Comparison of ENCODE assay signal across 9 cellular contexts in genomic region chrX:56803849-56804681, GRCh38.
DNase-seq lines count a peak whose midpoint lies in the region; ATAC-seq and TF ChIP-seq lines count a peak whose summit lies in the region.
"Had no signal": no experiment of that assay in that cellular context is flagged by ENCODE, and none has a peak within 500 bp of the region (broad histone marks: within the 10 kb centered on the region; RNA-seq: fewer than 3 reads in every experiment).

No MANE protein-coding gene starts in this region.

- intact Hi-C loops in Calu3 (cut with micrococcal nuclease; ENCODE audit: unreplicated experiment) = no loop called here

- no TSS peak for BruUV-seq in Calu3 (replicated peaks; lab: Mats Ljungman, UMichigan)

- H3K4me3 Mint-ChIP-seq in naive thymus-derived CD8-positive, alpha-beta T cell = peak overlapping the region in 4 of 10 donors; percentile 95 to 98 (median 96)
- H3K4me3 Mint-ChIP-seq in Calu3 (ENCODE audit: low read depth, unreplicated experiment) = no peak overlapping the region
- H3K4me3 Mint-ChIP-seq: central memory CD8-positive, alpha-beta T cell had no signal

- no peaks in the 10 kb centered on the region for H3K9me3 Mint-ChIP-seq in naive thymus-derived CD8-positive, alpha-beta T cell
- no peaks in the 10 kb centered on the region for H3K9me3 Mint-ChIP-seq in Calu3 (ENCODE audit: low read depth, unreplicated experiment)
- H3K9me3 Mint-ChIP-seq: central memory CD8-positive, alpha-beta T cell had no signal

- no peaks in the 10 kb centered on the region for H3K27me3 Mint-ChIP-seq in naive thymus-derived CD8-positive, alpha-beta T cell
- H3K27me3 Mint-ChIP-seq in Calu3 (ENCODE audit: unreplicated experiment) = no peaks in the 10 kb centered on the region
- H3K27me3 Mint-ChIP-seq: central memory CD8-positive, alpha-beta T cell had no signal

- H3K4me1 Mint-ChIP-seq in naive thymus-derived CD8-positive, alpha-beta T cell = peaks cover 26 to 54% (median 44%) of the 10 kb centered on the region in 4 donors
- H3K4me1 Mint-ChIP-seq in Calu3 (ENCODE audit: low read depth, unreplicated experiment) = no peaks in the 10 kb centered on the region

- H3K36me3 Mint-ChIP-seq in naive thymus-derived CD8-positive, alpha-beta T cell = peaks cover 0 to 4% (median 0%) of the 10 kb centered on the region in 3 donors
- H3K36me3 Mint-ChIP-seq in Calu3 (ENCODE audit: insufficient read depth, unreplicated experiment) = no peaks in the 10 kb centered on the region

- peak overlapping the region in 6 of 10 donors; percentile 57 to 96 (median 93) for H3K27ac Mint-ChIP-seq in naive thymus-derived CD8-positive, alpha-beta T cell
- H3K27ac Mint-ChIP-seq in Calu3 (ENCODE audit: unreplicated experiment) = no peak overlapping the region

- POLR2A ChIA-PET in naive thymus-derived CD8-positive, alpha-beta T cell (lab: Charles Lee) = interaction anchor here (1.1 kb wide), 1 partner anchor 174 kb away, joined by 4 read pairs; no protein-coding TSS in a partner anchor
- POLR2A ChIA-PET in HEK293T (lab: Yijun Ruan, JAX) = no interaction called here

- TF ChIP-seq CTCF in Calu3 (IDR thresholded peaks at IDR 0.05; ENCODE audit: unreplicated experiment) = no peak

- DNase-seq in AG08396 (ENCODE audit: low spot score) = peak; percentile 3
- DNase-seq in cerebellar cortex (ENCODE audit: low spot score) = peak; percentile 87
- no peak for DNase-seq in naive thymus-derived CD8-positive, alpha-beta T cell
- DNase-seq in NCI-H345 treated with DMSO at 0.1 percent for 48 hours (lab: John Stamatoyannopoulos, UW; ENCODE audit: unreplicated experiment) = no peak
- no peak for DNase-seq in Calu3
- no peak for DNase-seq in HEK293T (ENCODE audit: extremely low spot score)
- DNase-seq in NCI-H510A treated with DMSO at 0.1 percent for 48 hours (lab: John Stamatoyannopoulos, UW) = no peak

- ATAC-seq in GM19395 (IDR thresholded peaks at IDR 0.05; ENCODE audit: unreplicated experiment) = peak; percentile 2
- no peak for ATAC-seq in naive thymus-derived CD8-positive, alpha-beta T cell

- CTCF ChIA-PET in Calu3 (lab: Charles Lee) (no interaction called here), HEK293T (lab: Yijun Ruan, JAX) (no interaction called here)

TF ChIP-seq in HEK293T, 16 proteins besides CTCF, POLR2A, EP300 and RAD21:
- TF ChIP-seq SUZ12 (IDR thresholded peaks at IDR 0.05) (no peak), ELF4 (IDR thresholded peaks at IDR 0.05) (no peak), CTBP1 (IDR thresholded peaks at IDR 0.05; ENCODE audit: borderline replicate concordance) (no peak), PKNOX1 (IDR thresholded peaks at IDR 0.05) (no peak), TARDBP (IDR thresholded peaks at IDR 0.05) (no peak), ZNF384 (IDR thresholded peaks at IDR 0.05) (no peak), SP1 (IDR thresholded peaks at IDR 0.05) (no peak), FOXA1 (IDR thresholded peaks at IDR 0.05) (no peak)

Comparison
In these comparisons a context has a peak if more than half of its experiments do, and no peak if none do; other contexts are left out.
1. DNase-seq: peak in AG08396 (single experiment) and cerebellar cortex (single experiment); none in naive thymus-derived CD8-positive, alpha-beta T cell (0 of 10), NCI-H345 treated with DMSO at 0.1 percent for 48 hours (single experiment), Calu3 (single experiment), HEK293T (single experiment) and NCI-H510A treated with DMSO at 0.1 percent for 48 hours (single experiment).